Comparison of ENCODE assay signal across 25 cellular contexts in genomic region chr6:49918787-49919186, GRCh38. TPM values are rescaled to one million over a fixed set of nuclear protein-coding genes. Genes with fewer than 3 reads are reported as not detected.
DNase-seq lines count a peak whose midpoint lies in the region; ATAC-seq and TF ChIP-seq lines count a peak whose summit lies in the region.
"Had no signal": no experiment of that assay in that cellular context is flagged by ENCODE, and none has a peak within 500 bp of the region (broad histone marks: within the 10 kb centered on the region; RNA-seq: fewer than 3 reads in every experiment).

No MANE protein-coding gene starts in this region.

- H3K36me3 ChIP-seq in endodermal cell (ENCODE audit: control insufficient read depth, insufficient read depth, low read length) = no peaks in the 10 kb centered on the region
- no peaks in the 10 kb centered on the region for H3K36me3 ChIP-seq in CD8-positive, alpha-beta T cell (ENCODE audit: insufficient read depth, low read length)
- H3K36me3 ChIP-seq: BE2C had no signal

- H3K9me3 Mint-ChIP-seq in endodermal cell (no peaks in the 10 kb centered on the region), nephron progenitor cell (no peaks in the 10 kb centered on the region)
- H3K9me3 Mint-ChIP-seq in CD8-positive, alpha-beta T cell = peaks cover 12% of the 10 kb centered on the region
- H3K9me3 Mint-ChIP-seq: CD14-positive monocyte had no signal

- H3K4me3 Mint-ChIP-seq in endodermal cell (no peak overlapping the region), nephron progenitor cell (no peak overlapping the region)
- H3K4me3 Mint-ChIP-seq in CD8-positive, alpha-beta T cell = no peak overlapping the region
- H3K4me3 Mint-ChIP-seq: CD14-positive monocyte had no signal

- intact Hi-C loops in CD8-positive, alpha-beta T cell (cut with DNase I, micrococcal nuclease) = no loop called here

- peaks cover 4% of the 10 kb centered on the region for H3K4me1 ChIP-seq in endodermal cell (ENCODE audit: control insufficient read depth, insufficient read depth, low read length)
- no peaks in the 10 kb centered on the region for H3K4me1 ChIP-seq in CD8-positive, alpha-beta T cell (ENCODE audit: insufficient read depth, low read length)
- H3K4me1 ChIP-seq: BE2C had no signal

- TF ChIP-seq CTCF in endodermal cell (conservative IDR thresholded peaks at IDR 0.05) (peak; percentile 64), nephron progenitor cell (IDR thresholded peaks at IDR 0.05) (no peak)
- no peak for TF ChIP-seq CTCF in CD8-positive, alpha-beta T cell (IDR thresholded peaks at IDR 0.05)

- H3K27ac Mint-ChIP-seq in endodermal cell (no peak overlapping the region), nephron progenitor cell (peak overlapping the region; percentile 12)
- no peak overlapping the region for H3K27ac Mint-ChIP-seq in CD8-positive, alpha-beta T cell
- H3K27ac Mint-ChIP-seq: CD14-positive monocyte had no signal

- no peaks in the 10 kb centered on the region for H3K27me3 ChIP-seq in endodermal cell (ENCODE audit: control insufficient read depth, insufficient read depth, low read length, poor library complexity, severe bottlenecking)
- no peaks in the 10 kb centered on the region for H3K27me3 ChIP-seq in CD8-positive, alpha-beta T cell (ENCODE audit: insufficient read depth, low read length)
- H3K27me3 ChIP-seq: BE2C had no signal

- ATAC-seq in GM21528 (IDR thresholded peaks at IDR 0.05; ENCODE audit: low FRiP score, unreplicated experiment) = no peak
- ATAC-seq in CD8-positive, alpha-beta T cell = no peak
- ATAC-seq in GM21786 (IDR thresholded peaks at IDR 0.05; ENCODE audit: unreplicated experiment) = no peak
- ATAC-seq: PC-3, SK-N-SH treated with all-trans-retinoic acid at 6 μM for 48 hours had no signal

- H3K27me3 Mint-ChIP-seq in endodermal cell (ENCODE audit: insufficient read depth) = no peaks in the 10 kb centered on the region
- peaks cover 6% of the 10 kb centered on the region for H3K27me3 Mint-ChIP-seq in nephron progenitor cell (ENCODE audit: low read depth, poor library complexity)
- H3K27me3 Mint-ChIP-seq in CD8-positive, alpha-beta T cell (ENCODE audit: low read depth) = no peaks in the 10 kb centered on the region

- H3K36me3 Mint-ChIP-seq in endodermal cell (ENCODE audit: low read depth) = no peaks in the 10 kb centered on the region
- no peaks in the 10 kb centered on the region for H3K36me3 Mint-ChIP-seq in nephron progenitor cell (ENCODE audit: low read depth)
- H3K36me3 Mint-ChIP-seq in CD8-positive, alpha-beta T cell = no peaks in the 10 kb centered on the region
- H3K36me3 Mint-ChIP-seq: CD14-positive monocyte had no signal

- 0 to 10% methylated on average over 1 to 2 of the region's 2 CpGs for WGBS in endodermal cell (ENCODE audit: insufficient coverage in 1 of 2, insufficient read length in 1 of 2), 2 experiments

- CTCF ChIA-PET in CD8-positive, alpha-beta T cell (lab: Charles Lee) = no interaction called here

- H3K4me1 Mint-ChIP-seq in endodermal cell (peaks cover 42% of the 10 kb centered on the region), nephron progenitor cell (peaks cover 54% of the 10 kb centered on the region)
- H3K4me1 Mint-ChIP-seq in CD8-positive, alpha-beta T cell (ENCODE audit: low read depth) = no peaks in the 10 kb centered on the region
- H3K4me1 Mint-ChIP-seq: CD14-positive monocyte had no signal

- no peak overlapping the region for H3K27ac ChIP-seq in endodermal cell (ENCODE audit: low read depth, low read length)
- H3K27ac ChIP-seq in CD8-positive, alpha-beta T cell (ENCODE audit: low read depth, low read length) = no peak overlapping the region
- H3K27ac ChIP-seq: 22Rv1, GM23248 had no signal

- H3K9ac ChIP-seq in endodermal cell (ENCODE audit: extremely low read depth, low read length, poor library complexity, severe bottlenecking) = no peak overlapping the region
- H3K9ac ChIP-seq: GM23248 had no signal

- peak overlapping the region; percentile 39 for H3K4me3 ChIP-seq in endodermal cell (ENCODE audit: low read length)
- H3K4me3 ChIP-seq in CD8-positive, alpha-beta T cell (ENCODE audit: low read depth, low read length) = no peak overlapping the region
- H3K4me3 ChIP-seq: GM23248 had no signal

- POLR2A ChIA-PET in CD8-positive, alpha-beta T cell (lab: Charles Lee) = interaction anchor here (0.6 kb wide), 1 partner anchor 618 kb away, joined by 3 read pairs; no protein-coding TSS in a partner anchor

- DNase-seq in NCI-H1417 (lab: John Stamatoyannopoulos, UW) (peak in 2 of 3 experiments; percentile 14 to 30), NCI-H1417 treated with DMSO at 0.1 percent for 48 hours (lab: John Stamatoyannopoulos, UW) (no peak), NCI-H69 (lab: John Stamatoyannopoulos, UW) (peak; percentile 87), endodermal cell (peak; percentile 87), nephron progenitor cell (peak; percentile 16)
- no peak for DNase-seq in CD8-positive, alpha-beta T cell
- DNase-seq: BE2C, Calu3, DMS153, GM23248, HCEC 1CT, Kasumi-1, NCI-H1092 treated with DMSO at 0.1 percent for 48 hours, NCI-H146, NCI-H1930, NCI-H2107, PC-3 had no signal

- no peaks in the 10 kb centered on the region for H3K9me3 ChIP-seq in endodermal cell (ENCODE audit: control insufficient read depth, low read length)
- H3K9me3 ChIP-seq in CD8-positive, alpha-beta T cell (ENCODE audit: low read length) = no peaks in the 10 kb centered on the region
- H3K9me3 ChIP-seq: BE2C had no signal

RNA-seq across cellular contexts. Expression of gene DEFB114, which starts 45.2 kb away (rescaled TPM):
- not detected for total RNA-seq in endodermal cell
- polyA plus RNA-seq in endodermal cell (2013, experiment 1 of 2) = not detected
- not detected for polyA plus RNA-seq in endodermal cell (2013, experiment 2 of 2)
- total RNA-seq in CD8-positive, alpha-beta T cell = not detected
- total RNA-seq: Calu3, G401, GM23248, M059J, NCI-H460, PC-3 had no signal
- polyA plus RNA-seq: CD14-positive monocyte, GM23248 had no signal

RNA-seq across cellular contexts. Expression of gene DEFB113, which starts 50.6 kb away (rescaled TPM):
- total RNA-seq in endodermal cell = not detected
- polyA plus RNA-seq in endodermal cell (2013, experiment 1 of 2) = not detected
- polyA plus RNA-seq in endodermal cell (2013, experiment 2 of 2) = not detected
- total RNA-seq in CD8-positive, alpha-beta T cell = not detected
- total RNA-seq: Calu3, G401, GM23248, M059J, NCI-H460, PC-3 had no signal
- polyA plus RNA-seq: CD14-positive monocyte, GM23248 had no signal

RNA-seq across cellular contexts. Expression of gene CRISP1, which starts 52.5 kb away (rescaled TPM):
- total RNA-seq in endodermal cell = not detected
- polyA plus RNA-seq in endodermal cell (2013, experiment 1 of 2) = not detected
- polyA plus RNA-seq in endodermal cell (2013, experiment 2 of 2) = not detected
- total RNA-seq in CD8-positive, alpha-beta T cell = not detected
- total RNA-seq: Calu3, G401, GM23248, M059J, NCI-H460, PC-3 had no signal
- polyA plus RNA-seq: CD14-positive monocyte, GM23248 had no signal

Comparison
In these comparisons a context has a peak if more than half of its experiments do, and no peak if none do; other contexts are left out.
1. DNase-seq: peak in NCI-H1417 (2 of 3), NCI-H69 (single experiment), endodermal cell (single experiment) and nephron progenitor cell (single experiment); none in NCI-H1417 treated with DMSO at 0.1 percent for 48 hours (single experiment) and CD8-positive, alpha-beta T cell (0 of 7).